ENCODE assay signal across 14 cellular contexts in the genomic region with DNA sequence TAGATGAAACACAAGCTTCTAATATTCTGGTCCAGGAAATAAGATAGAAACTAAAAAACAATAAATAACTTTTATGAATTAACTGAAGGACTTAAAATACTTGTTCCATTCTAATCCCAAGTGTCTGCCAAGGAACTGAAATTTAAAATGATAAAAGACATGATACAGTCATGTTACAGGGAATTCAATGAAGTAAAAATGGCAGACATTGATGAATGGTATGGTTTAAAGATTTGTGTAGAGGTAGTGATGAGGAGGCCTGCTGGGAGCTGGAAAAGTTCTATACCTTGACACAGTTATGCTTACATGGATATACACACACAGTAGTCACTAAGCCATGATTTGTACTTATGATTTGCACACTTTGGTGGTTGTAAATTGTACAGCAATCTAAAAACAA. TPM values are rescaled to one million over a fixed set of nuclear protein-coding genes. Genes with fewer than 3 reads are reported as not detected.
A peak's percentile ranks its signal among the peaks of the same experiment; 100 is the strongest.
DNase-seq lines count a peak whose midpoint lies in the region; ATAC-seq, FAIRE-seq and TF ChIP-seq lines count a peak whose summit lies in the region.
"Had no signal": no experiment of that assay in that cellular context is flagged by ENCODE, and none has a peak within 500 bp of the region (broad histone marks: within the 10 kb centered on the region; RNA-seq: fewer than 3 reads in every experiment).

No MANE protein-coding gene starts in this region.

- no peak overlapping the region for H4K5ac ChIP-seq in mesendoderm (ENCODE audit: low read length)

- peak overlapping the region; percentile 93 for H3K9ac ChIP-seq in OCI-LY1 (ENCODE audit: low read length)
- H3K9ac ChIP-seq in GM12878 (ENCODE audit: control insufficient read depth, insufficient read depth, low read length) = peak overlapping the region; percentile 35; the same call in 1 of the 2 replicates
- no peak overlapping the region for H3K9ac ChIP-seq in mesendoderm (ENCODE audit: low read length)
- H3K9ac ChIP-seq: parathyroid adenoma had no signal

- no peak for TF ChIP-seq CTCF in OCI-LY1 (IDR thresholded peaks at IDR 0.05; ENCODE audit: low read length)
- no peak for TF ChIP-seq CTCF in GM12878 (IDR thresholded peaks at IDR 0.05 in 2 of 3, conservative IDR thresholded peaks at IDR 0.05 in 1 of 3; ENCODE audit: control insufficient read depth in 2 of 3, extremely low read depth in 1 of 3, insufficient read depth in 1 of 3, low read depth in 3 of 3, low read length in 3 of 3)
- TF ChIP-seq CTCF in nephron progenitor cell (IDR thresholded peaks at IDR 0.05) = no peak
- TF ChIP-seq CTCF in spleen (IDR thresholded peaks at IDR 0.05 in 8 of 11, conservative IDR thresholded peaks at IDR 0.05 in 3 of 11) = no peak

- peak overlapping the region; percentile 36 for H3K27ac Mint-ChIP-seq in activated CD4-positive, alpha-beta T cell treated with anti-CD3 and anti-CD28 coated beads, Interleukin-2, amount 10 ng/mL, durations not matched to agents 7 days and 5 days
- peak overlapping the region; percentile 53 for H3K27ac Mint-ChIP-seq in nephron progenitor cell

- no peak overlapping the region for H3K4ac ChIP-seq in mesendoderm (ENCODE audit: low read depth, low read length)

- no peaks in the 10 kb centered on the region for H3K27me3 Mint-ChIP-seq in activated CD4-positive, alpha-beta T cell treated with anti-CD3 and anti-CD28 coated beads, Interleukin-2, amount 10 ng/mL, durations not matched to agents 7 days and 5 days
- H3K27me3 Mint-ChIP-seq in nephron progenitor cell (ENCODE audit: low read depth, poor library complexity) = no peaks in the 10 kb centered on the region

- no TSS peak for BruUV-seq in GM12878 (replicated peaks; lab: Mats Ljungman, UMichigan)

- FAIRE-seq in GM12878 (lab: Jason Lieb, UNC) = no peak

- in situ Hi-C loops in GM12878 (cut with MboI) = no loop called here

- H3K4me1 Mint-ChIP-seq in activated CD4-positive, alpha-beta T cell treated with anti-CD3 and anti-CD28 coated beads, Interleukin-2, amount 10 ng/mL, durations not matched to agents 7 days and 5 days = peaks cover 59% of the 10 kb centered on the region
- peaks cover 45% of the 10 kb centered on the region for H3K4me1 Mint-ChIP-seq in nephron progenitor cell

- H3K18ac ChIP-seq in mesendoderm (ENCODE audit: low read length) = no peak overlapping the region

- no peak for TF ChIP-seq POLR2A in GM12878 (IDR thresholded peaks at IDR 0.05; ENCODE audit: low read depth, low read length)
- no peak for TF ChIP-seq POLR2A in spleen (IDR thresholded peaks at IDR 0.05)

- DNase-seq in activated CD4-positive, alpha-beta T cell treated with anti-CD3 and anti-CD28 coated beads, Interleukin-2, amount 10 ng/mL, durations not matched to agents 7 days and 5 days = no peak
- DNase-seq in activated CD4-positive, alpha-beta T cell treated with anti-CD3 and anti-CD28 coated beads for 1 hour = no peak
- DNase-seq in GM12878 (ENCODE audit: low read depth, low spot score) = no peak
- DNase-seq in nephron progenitor cell = no peak
- DNase-seq in spleen = no peak
- no peak for DNase-seq in mesendoderm
- DNase-seq: DMS79; MG63; RPMI8226; stimulated activated CD4-positive, alpha-beta T cell treated with anti-CD3 and anti-CD28 coated beads, Interleukin-15, amount 100 ng/mL, for 24 hours had no signal

- H3K4me3 ChIP-seq in OCI-LY1 (ENCODE audit: low read depth, low read length, poor library complexity, severe bottlenecking) (peak overlapping the region; percentile 12), GM12878 (peak overlapping the region; percentile 19; the same call in 1 of the 2 replicates), spleen (no peak overlapping the region), mesendoderm (ENCODE audit: low read length) (no peak overlapping the region)
- H3K4me3 ChIP-seq: lung had no signal

- POLR2A ChIA-PET in activated CD4-positive, alpha-beta T cell treated with anti-CD3 and anti-CD28 coated beads, Interleukin-2, amount 10 ng/mL, durations not matched to agents 7 days and 5 days (lab: Charles Lee) = no interaction called here
- POLR2A ChIA-PET in GM12878 (lab: Charles Lee) = interaction anchor here (0.6 to 0.8 kb wide), 2 partner anchors 17 to 40 kb away, joined by 3 read pairs; a partner anchor contains a TSS

- SMC1A ChIA-PET in GM12878 (lab: Charles Lee; ENCODE audit: uncharacterized antibody, unreplicated experiment) = interaction anchor here (1.2 to 2.0 kb wide), 4 partner anchors 10 to 46 kb away, joined by 3 to 10 read pairs (median 6); no protein-coding TSS in a partner anchor

- H3F3A ChIP-seq in OCI-LY1 (ENCODE audit: insufficient read depth, low read length) = no peaks in the 10 kb centered on the region

- H2AFZ ChIP-seq in OCI-LY1 (ENCODE audit: low read length) = no peak overlapping the region
- H2AFZ ChIP-seq in GM12878 (ENCODE audit: control insufficient read depth, low read depth, low read length) = no peak overlapping the region
- H2AFZ ChIP-seq: parathyroid adenoma had no signal

- no peak for TF ChIP-seq EP300 in GM12878 (IDR thresholded peaks at IDR 0.05; ENCODE audit: borderline replicate concordance in 1 of 2, control insufficient read depth in 1 of 2, low read depth in 2 of 2, low read length in 2 of 2)

- H2AK5ac ChIP-seq in mesendoderm (ENCODE audit: low read length) = no peak overlapping the region

- peaks cover 26% of the 10 kb centered on the region for H3K36me3 Mint-ChIP-seq in activated CD4-positive, alpha-beta T cell treated with anti-CD3 and anti-CD28 coated beads, Interleukin-2, amount 10 ng/mL, durations not matched to agents 7 days and 5 days (ENCODE audit: low read depth)
- peaks cover 24% of the 10 kb centered on the region for H3K36me3 Mint-ChIP-seq in nephron progenitor cell (ENCODE audit: low read depth)

- no peak overlapping the region for H3K23ac ChIP-seq in mesendoderm (ENCODE audit: low read length)

- no peaks in the 10 kb centered on the region for H3K9me3 ChIP-seq in OCI-LY1 (ENCODE audit: low read length)
- no peaks in the 10 kb centered on the region for H3K9me3 ChIP-seq in GM12878 (replicated peaks; ENCODE audit: control insufficient read depth, insufficient read depth, low read length)
- no peaks in the 10 kb centered on the region for H3K9me3 ChIP-seq in spleen
- H3K9me3 ChIP-seq: MG63 had no signal

- H3K9me2 ChIP-seq in OCI-LY1 (ENCODE audit: low read depth, low read length) = no peaks in the 10 kb centered on the region

- RAD21 ChIA-PET in GM12878 (lab: Charles Lee; ENCODE audit: unreplicated experiment) = no interaction called here

- TF ChIP-seq RAD21 in GM12878 (IDR thresholded peaks at IDR 0.05; ENCODE audit: insufficient read depth, low read depth, low read length) = no peak

- H2BK15ac ChIP-seq in mesendoderm (replicated peaks; ENCODE audit: low read depth) = no peak overlapping the region

- no peak overlapping the region for H3K56ac ChIP-seq in mesendoderm (ENCODE audit: low read length)

- H3K79me2 ChIP-seq in OCI-LY1 (ENCODE audit: insufficient read depth, low read length) (peaks cover 56% of the 10 kb centered on the region), GM12878 (ENCODE audit: control insufficient read depth, insufficient read depth, low read length) (peaks cover 67% of the 10 kb centered on the region), mesendoderm (ENCODE audit: control insufficient read depth, insufficient read depth, low read length) (peaks cover 36% of the 10 kb centered on the region)

- no peak overlapping the region for H3K27ac ChIP-seq in OCI-LY1 (ENCODE audit: low read depth, low read length, poor library complexity, severe bottlenecking)
- peak overlapping the region; percentile 8; the same call in 1 of the 2 replicates for H3K27ac ChIP-seq in GM12878 (ENCODE audit: control insufficient read depth, insufficient read depth)
- no peak overlapping the region for H3K27ac ChIP-seq in spleen
- no peak overlapping the region for H3K27ac ChIP-seq in mesendoderm (ENCODE audit: low read depth, low read length)
- H3K27ac ChIP-seq: parathyroid adenoma had no signal

- H3K4me2 ChIP-seq in OCI-LY1 (ENCODE audit: low read length) = peak overlapping the region; percentile 86
- H3K4me2 ChIP-seq in GM12878 (ENCODE audit: control insufficient read depth, insufficient read depth) = peak overlapping the region; percentile 12
- H3K4me2 ChIP-seq in mesendoderm (ENCODE audit: low read length) = no peak overlapping the region

- peaks cover 3% of the 10 kb centered on the region for H3K79me1 ChIP-seq in mesendoderm (ENCODE audit: low read length)

- no peaks in the 10 kb centered on the region for H3K27me3 ChIP-seq in OCI-LY1 (ENCODE audit: insufficient read depth, low read length)
- no peaks in the 10 kb centered on the region for H3K27me3 ChIP-seq in GM12878 (replicated peaks in 1 of 2; ENCODE audit: control insufficient read depth in 2 of 2, insufficient read depth in 2 of 2, low read length in 1 of 2)
- no peaks in the 10 kb centered on the region for H3K27me3 ChIP-seq in spleen (replicated peaks in 1 of 7)
- no peaks in the 10 kb centered on the region for H3K27me3 ChIP-seq in mesendoderm (ENCODE audit: insufficient read depth, low read length, poor library complexity)
- H3K27me3 ChIP-seq: MG63 had no signal

- CTCF ChIA-PET in activated CD4-positive, alpha-beta T cell treated with anti-CD3 and anti-CD28 coated beads, Interleukin-2, amount 10 ng/mL, durations not matched to agents 7 days and 5 days (lab: Charles Lee) = interaction anchor here (1.3 kb wide), 1 partner anchor 39 kb away, joined by 3 read pairs; a partner anchor contains a TSS
- CTCF ChIA-PET in GM12878 (lab: Yijun Ruan, JAX) = interaction anchor here (1.1 to 1.2 kb wide), 2 partner anchors 16 to 328 kb away, joined by 3 to 4 read pairs; no protein-coding TSS in a partner anchor

- H3K4me3 Mint-ChIP-seq in activated CD4-positive, alpha-beta T cell treated with anti-CD3 and anti-CD28 coated beads, Interleukin-2, amount 10 ng/mL, durations not matched to agents 7 days and 5 days = peak overlapping the region; percentile 35
- H3K4me3 Mint-ChIP-seq in nephron progenitor cell = peak overlapping the region; percentile 57

- H3K36me3 ChIP-seq in OCI-LY1 (ENCODE audit: insufficient read depth, low read length) (peaks cover 42% of the 10 kb centered on the region), GM12878 (ENCODE audit: control insufficient read depth in 2 of 2, insufficient read depth in 2 of 2, low read length in 1 of 2) (no peaks in the 10 kb centered on the region; a peak in 1 of 4 replicates), spleen (peaks cover 0 to 46% (median 6%) of the 10 kb centered on the region in 6 donors), mesendoderm (ENCODE audit: control insufficient read depth, insufficient read depth, low read length) (no peaks in the 10 kb centered on the region)

- H3K9me3 Mint-ChIP-seq in activated CD4-positive, alpha-beta T cell treated with anti-CD3 and anti-CD28 coated beads, Interleukin-2, amount 10 ng/mL, durations not matched to agents 7 days and 5 days = no peaks in the 10 kb centered on the region
- no peaks in the 10 kb centered on the region for H3K9me3 Mint-ChIP-seq in nephron progenitor cell

- no peak overlapping the region for H4K8ac ChIP-seq in mesendoderm (ENCODE audit: low read depth, low read length)

- H3K4me1 ChIP-seq in OCI-LY1 (ENCODE audit: insufficient read depth, low read length, severe bottlenecking) (peaks cover 44% of the 10 kb centered on the region), GM12878 (ENCODE audit: control insufficient read depth, insufficient read depth, low read length) (0 out of 2 replicates have a peak, but pooled peaks cover 3% of the 10 kb centered on the region), spleen (peaks cover 36 to 78% (median 50%) of the 10 kb centered on the region in 6 donors), mesendoderm (ENCODE audit: control insufficient read depth, low read depth, low read length) (no peaks in the 10 kb centered on the region)

- no peak for ATAC-seq in GM12878
- ATAC-seq in GM21367 (IDR thresholded peaks at IDR 0.05; ENCODE audit: unreplicated experiment) = no peak

- H4K20me1 ChIP-seq in OCI-LY1 (ENCODE audit: insufficient read depth, low read length) (no peaks in the 10 kb centered on the region), GM12878 (ENCODE audit: control insufficient read depth, insufficient read depth) (no peaks in the 10 kb centered on the region; the same call in 1 of the 2 replicates)

- H2BK5ac ChIP-seq in mesendoderm (ENCODE audit: low read length) = no peak overlapping the region

- intact Hi-C loops in GM12878 (cut with micrococcal nuclease; ENCODE audit: unreplicated experiment) (no loop called here), spleen (cut with DNase I; ENCODE audit: low total_unique reads) (no loop called here)

- H2BK120ac ChIP-seq in mesendoderm (ENCODE audit: low read depth, low read length) = no peak overlapping the region

RNA-seq across cellular contexts. Expression of a gene that starts 2.1 kb away (rescaled TPM):
- 100 to 1,000 TPM; 116 to 125 TPM for total RNA-seq in activated CD4-positive, alpha-beta T cell treated with anti-CD3 and anti-CD28 coated beads, Interleukin-2, amount 10 ng/mL, durations not matched to agents 7 days and 5 days
- total RNA-seq in GM12878 (2013; cell fraction: nucleolus; rRNA removed) = 501 and 589 TPM in 2 replicates
- total RNA-seq in GM12878 (2014; rRNA removed) (78.7 and 83.0 TPM in 2 replicates), GM12878 (2014; rRNA removed; fragmentation: Illumina TruSeq; extraction: Trizol) (42.8 and 46.8 TPM in 2 replicates), GM12878 (2021) (106 and 107 TPM in 2 replicates), spleen (100 to 1,000 TPM; 141 to 177 (median 152) TPM)
- 71.2 TPM for polyA plus RNA-seq in GM12878 (2011; ENCODE audit: low read depth)
- polyA plus RNA-seq in GM12878 (2011; rRNA removed) (22.8 and 52.1 TPM in 2 replicates), GM12878 (2014; fragmentation: Illumina TruSeq; extraction: Trizol) (91.1 and 118 TPM in 2 replicates), GM12878 (2014; fragmentation: Nextera tagmentation; extraction: Ambion mirVana) (10 to 100 TPM; 50.6 to 60.2 TPM), GM12878 (2014; rRNA removed) (116 and 124 TPM in 2 replicates), GM12878 (2016; fragmentation: Nextera tagmentation; extraction: Ambion mirVana) (10 to 100 TPM; 34.2 to 41.4 TPM), spleen (100 to 1,000 TPM in 2 of 3 donors, 10 to 100 TPM in 1; 72.5 to 184 (median 128) TPM)
- 75.8 and 119 TPM in 2 replicates for polyA plus RNA-seq in GM12878 (2011; cell fraction: cytosol; rRNA removed)
- polyA plus RNA-seq in GM12878 (2011; cell fraction: nucleus; rRNA removed) = 476 and 506 TPM in 2 replicates
- 86.4 and 111 TPM in 2 replicates for polyA plus RNA-seq in GM12878 (2012)
- polyA minus RNA-seq in GM12878 (2011; rRNA and poly(A)+ RNA removed) = 130 and 134 TPM in 2 replicates
- 51.9 and 67.2 TPM in 2 replicates for polyA minus RNA-seq in GM12878 (2011; cell fraction: cytosol; rRNA and poly(A)+ RNA removed)
- polyA minus RNA-seq in GM12878 (2011; cell fraction: nucleus; rRNA and poly(A)+ RNA removed) = 237 and 297 TPM in 2 replicates
- 30.5 TPM for polyA plus RNA-seq in mesendoderm (2013, experiment 1 of 2)
- polyA plus RNA-seq in mesendoderm (2013, experiment 2 of 2) = 27.3 TPM

RNA-seq across cellular contexts. Expression of a gene that starts 39.2 kb away (rescaled TPM):
- total RNA-seq in activated CD4-positive, alpha-beta T cell treated with anti-CD3 and anti-CD28 coated beads, Interleukin-2, amount 10 ng/mL, durations not matched to agents 7 days and 5 days = 10 to 100 TPM; 36.4 to 37.0 TPM
- total RNA-seq in GM12878 (2013; cell fraction: nucleolus; rRNA removed) = 112 and 120 TPM in 2 replicates
- total RNA-seq in GM12878 (2014; rRNA removed) (37.4 and 43.6 TPM in 2 replicates), GM12878 (2014; rRNA removed; fragmentation: Illumina TruSeq; extraction: Trizol) (12.3 and 12.8 TPM in 2 replicates), GM12878 (2021) (37.0 and 40.7 TPM in 2 replicates), spleen (10 to 100 TPM; 20.9 to 45.6 (median 32.2) TPM)
- 14.5 TPM for polyA plus RNA-seq in GM12878 (2011; ENCODE audit: low read depth)
- polyA plus RNA-seq in GM12878 (2011; rRNA removed) (7.9 and 13.2 TPM in 2 replicates), GM12878 (2014; fragmentation: Illumina TruSeq; extraction: Trizol) (21.7 and 25.2 TPM in 2 replicates), GM12878 (2014; fragmentation: Nextera tagmentation; extraction: Ambion mirVana) (10 to 100 TPM; 12.2 to 12.8 TPM), GM12878 (2014; rRNA removed) (15.9 and 18.3 TPM in 2 replicates), GM12878 (2016; fragmentation: Nextera tagmentation; extraction: Ambion mirVana) (10 to 100 TPM; 33.5 to 35.4 TPM), spleen (1 to 10 TPM; 5.1 to 9.7 (median 5.6) TPM)
- polyA plus RNA-seq in GM12878 (2011; cell fraction: cytosol; rRNA removed) = 18.4 and 24.1 TPM in 2 replicates
- 78.0 and 78.6 TPM in 2 replicates for polyA plus RNA-seq in GM12878 (2011; cell fraction: nucleus; rRNA removed)
- polyA plus RNA-seq in GM12878 (2012) = 20.2 and 20.5 TPM in 2 replicates
- polyA minus RNA-seq in GM12878 (2011; rRNA and poly(A)+ RNA removed) = 25.9 and 28.2 TPM in 2 replicates
- 10.7 and 13.3 TPM in 2 replicates for polyA minus RNA-seq in GM12878 (2011; cell fraction: cytosol; rRNA and poly(A)+ RNA removed)
- polyA minus RNA-seq in GM12878 (2011; cell fraction: nucleus; rRNA and poly(A)+ RNA removed) = 23.0 and 39.4 TPM in 2 replicates
- polyA plus RNA-seq in mesendoderm (2013, experiment 1 of 2) = 42.0 TPM
- 43.7 TPM for polyA plus RNA-seq in mesendoderm (2013, experiment 2 of 2)

RNA-seq across cellular contexts. Expression of a gene that starts 39.4 kb away (rescaled TPM):
- 10 to 100 TPM; 27.2 to 32.5 TPM for total RNA-seq in activated CD4-positive, alpha-beta T cell treated with anti-CD3 and anti-CD28 coated beads, Interleukin-2, amount 10 ng/mL, durations not matched to agents 7 days and 5 days
- total RNA-seq in GM12878 (2013; cell fraction: nucleolus; rRNA removed) = 19.4 and 25.8 TPM in 2 replicates
- total RNA-seq in GM12878 (2014; rRNA removed) (64.1 and 64.7 TPM in 2 replicates), GM12878 (2014; rRNA removed; fragmentation: Illumina TruSeq; extraction: Trizol) (64.5 and 74.6 TPM in 2 replicates), GM12878 (2021) (72.1 and 74.7 TPM in 2 replicates), spleen (10 to 100 TPM; 12.1 to 31.6 (median 20.7) TPM)
- 19.9 TPM for polyA plus RNA-seq in GM12878 (2011; ENCODE audit: low read depth)
- polyA plus RNA-seq in GM12878 (2011; rRNA removed) (50.6 and 56.8 TPM in 2 replicates), GM12878 (2014; fragmentation: Illumina TruSeq; extraction: Trizol) (73.3 and 82.6 TPM in 2 replicates), GM12878 (2014; fragmentation: Nextera tagmentation; extraction: Ambion mirVana) (10 to 100 TPM; 43.5 to 64.8 TPM), GM12878 (2014; rRNA removed) (67.3 and 70.8 TPM in 2 replicates), GM12878 (2016; fragmentation: Nextera tagmentation; extraction: Ambion mirVana) (10 to 100 TPM; 92.0 to 99.5 TPM), spleen (10 to 100 TPM; 41.3 to 44.1 (median 43.2) TPM)
- polyA plus RNA-seq in GM12878 (2011; cell fraction: cytosol; rRNA removed) = 61.1 and 76.2 TPM in 2 replicates
- 23.5 and 31.4 TPM in 2 replicates for polyA plus RNA-seq in GM12878 (2011; cell fraction: nucleus; rRNA removed)
- 25.8 and 30.6 TPM in 2 replicates for polyA plus RNA-seq in GM12878 (2012)
- 29.5 and 38.2 TPM in 2 replicates for polyA minus RNA-seq in GM12878 (2011; rRNA and poly(A)+ RNA removed)
- polyA minus RNA-seq in GM12878 (2011; cell fraction: cytosol; rRNA and poly(A)+ RNA removed) = 10.6 and 12.8 TPM in 2 replicates
- 7.7 and 25.0 TPM in 2 replicates for polyA minus RNA-seq in GM12878 (2011; cell fraction: nucleus; rRNA and poly(A)+ RNA removed)
- polyA plus RNA-seq in mesendoderm (2013, experiment 1 of 2) = 77.1 TPM
- polyA plus RNA-seq in mesendoderm (2013, experiment 2 of 2) = 77.5 TPM

Comparison
In these comparisons a context has a peak if more than half of its experiments do, and no peak if none do; other contexts are left out.
1. H3K4me3 ChIP-seq: peak in OCI-LY1 (single experiment) and GM12878 (single experiment); none in spleen (0 of 8) and mesendoderm (single experiment).